Comparison of ENCODE assay signal across 8 cellular contexts in the genomic region with DNA sequence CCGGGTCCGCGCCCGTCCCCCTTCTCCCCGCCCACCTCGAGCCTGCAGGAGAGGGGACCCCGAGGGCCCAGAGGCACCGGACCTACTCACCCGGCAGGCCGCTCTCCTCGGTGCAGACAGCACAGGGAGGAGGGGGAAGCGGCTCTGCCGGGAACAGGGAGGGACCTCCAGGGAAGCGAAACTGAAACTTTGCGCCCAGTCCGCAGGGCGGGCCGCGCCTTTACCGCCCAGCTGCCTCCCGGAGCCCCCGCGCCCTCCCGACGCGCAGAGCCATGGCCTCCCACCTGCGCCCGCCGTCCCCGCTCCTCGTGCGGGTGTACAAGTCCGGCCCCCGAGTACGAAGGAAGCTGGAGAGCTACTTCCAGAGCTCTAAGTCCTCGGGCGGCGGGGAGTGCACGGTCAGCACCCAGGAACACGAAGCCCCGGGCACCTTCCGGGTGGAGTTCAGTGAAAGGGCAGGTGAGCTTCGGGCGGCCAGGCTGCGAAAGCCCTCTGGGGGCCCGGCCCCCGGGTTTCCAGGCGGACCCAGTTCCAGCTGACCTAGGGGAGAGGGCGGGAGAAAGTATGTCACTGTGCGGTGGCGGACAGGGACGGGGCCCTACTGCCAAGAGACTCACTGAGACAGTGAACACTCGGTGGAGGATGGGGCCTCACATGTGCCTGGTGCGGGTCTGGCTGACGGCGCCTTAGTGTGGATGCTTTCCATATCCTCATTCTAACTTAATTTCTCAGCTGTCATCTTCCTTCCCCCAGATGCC. TPM values are rescaled to one million over a fixed set of nuclear protein-coding genes. Genes with fewer than 3 reads are reported as not detected.
DNase-seq lines count a peak whose midpoint lies in the region; ATAC-seq and TF ChIP-seq lines count a peak whose summit lies in the region.

A gene (plus strand): TSS at position 184 of the 758 bp plus-strand sequence. CDS start 89 bp downstream, at position 273.
A gene (minus strand): TSS at position 146 of the 758 bp plus-strand sequence. CDS start 4,680 bp downstream, outside the sequence.

- peak within 1 kb of the TSS; percentile 81 for H3K4me3 ChIP-seq in urinary bladder (ENCODE audit: low read depth, low read length)

- DNase-seq in GM10266 (ENCODE audit: extremely low spot score) (peak; percentile 67), NCI-H1105 treated with DMSO at 0.1 percent for 48 hours (lab: John Stamatoyannopoulos, UW) (peak; percentile 83), anterior cingulate cortex (lab: John Stamatoyannopoulos, UW) (peak in 56 of 58 donors; percentile 6 to 79 (median 48)), left ventricle myocardium superior (peak; percentile 89), pulmonary artery endothelial cell (ENCODE audit: low read depth, low spot score) (peak; percentile 43)

- TF ChIP-seq CTCF in GM10266 (IDR thresholded peaks at IDR 0.05; ENCODE audit: control insufficient read depth, insufficient read depth, low read depth, missing control alignments) = no peak

- intact Hi-C loops in T-helper 2 cell treated with Interferon-gamma antibody and Interleukin-4, amounts not matched to agents 100 ng/mL and 5 ng/mL, for 36 hours (cut with micrococcal nuclease) = loop anchor here (1.0 to 5.0 kb wide), 7 partner anchors 46 to 1017 kb away; a partner anchor contains a TSS
- intact Hi-C loops in left ventricle myocardium superior (cut with micrococcal nuclease) = loop anchor here (5.0 kb wide), 1 partner anchor 113 kb away; no protein-coding TSS in a partner anchor

- no peaks in the 10 kb centered on the region for H3K36me3 ChIP-seq in urinary bladder (ENCODE audit: insufficient read depth)

- H3K4me1 ChIP-seq in urinary bladder (ENCODE audit: insufficient read depth) = peaks cover 5% of the 10 kb centered on the region

- WGBS in urinary bladder = under 1% methylated on average over 56 of the region's 56 CpGs

- H3K27ac ChIP-seq in urinary bladder (ENCODE audit: low read depth) = peak within 1 kb of the TSS; percentile 91

- ATAC-seq in HG02623 (IDR thresholded peaks at IDR 0.05; ENCODE audit: unreplicated experiment) (peak; percentile 68), left ventricle myocardium superior (peak; percentile 99)

RNA-seq across cellular contexts. Expression of the first gene that starts in this region (rescaled TPM):
- 116 and 117 TPM in 2 replicates for total RNA-seq in T-helper 2 cell treated with Interferon-gamma antibody and Interleukin-4, amounts not matched to agents 100 ng/mL and 5 ng/mL, for 36 hours
- total RNA-seq in left ventricle myocardium superior (10.5 TPM), pulmonary artery endothelial cell (13.1 and 21.5 TPM in 2 replicates), urinary bladder (31.7 TPM)
- 12.8 TPM for polyA plus RNA-seq in urinary bladder

RNA-seq across cellular contexts. Expression of the second gene that starts in this region (rescaled TPM):
- 108 TPM in 2 replicates for total RNA-seq in T-helper 2 cell treated with Interferon-gamma antibody and Interleukin-4, amounts not matched to agents 100 ng/mL and 5 ng/mL, for 36 hours
- total RNA-seq in left ventricle myocardium superior (11.8 TPM), pulmonary artery endothelial cell (16.8 and 23.5 TPM in 2 replicates), urinary bladder (30.1 TPM)
- polyA plus RNA-seq in urinary bladder = 24.1 TPM

Comparison
In these comparisons a context has a peak if more than half of its experiments do, and no peak if none do; other contexts are left out.
1. Peak in every context shown above with its lines: DNase-seq, ATAC-seq, H3K4me3 ChIP-seq and H3K27ac ChIP-seq.